ENCODE assay signal across 16 cellular contexts in the genomic region with DNA sequence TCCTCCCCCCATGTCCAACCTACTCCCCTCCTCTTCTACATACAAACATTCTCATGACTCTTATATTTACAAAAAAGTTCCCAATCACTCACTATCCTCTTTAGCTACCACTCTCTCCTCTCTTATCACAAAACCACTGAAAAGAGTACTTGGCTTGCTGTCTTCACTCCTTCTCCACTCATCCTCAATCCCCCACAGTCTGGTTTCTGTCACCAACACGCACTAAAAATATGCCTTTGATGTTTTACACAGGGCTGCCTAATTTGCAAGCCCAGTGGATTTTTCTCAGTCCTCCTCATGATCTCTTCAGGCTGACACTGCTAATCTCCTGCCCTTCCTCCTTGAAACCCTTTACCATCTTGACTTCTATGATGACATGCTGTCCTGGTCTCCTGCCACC.
"Had no signal": no experiment of that assay in that cellular context is flagged by ENCODE, and none has a peak within 500 bp of the region (broad histone marks: within the 10 kb centered on the region; RNA-seq: fewer than 3 reads in every experiment).

No MANE protein-coding gene starts in this region.

- H3K27me3 Mint-ChIP-seq: activated CD4-positive, alpha-beta memory T cell treated with anti-CD3 and anti-CD28 coated beads, Interleukin-2, amount 10 ng/mL, durations not matched to agents 7 days and 5 days had no signal

- H3K4me3 ChIP-seq: neural progenitor cell, pancreas, spleen had no signal

- H2AFZ ChIP-seq: neural progenitor cell had no signal

- H3K36me3 Mint-ChIP-seq: immature natural killer cell; neural progenitor cell; stimulated activated memory B cell treated with anti-CD40 and anti-IgM and Interleukin-4, amounts not matched to agents 10 μg/mL and 1 μg/mL and 100 μg/mL, for 72 hours had no signal

- H3K27me3 ChIP-seq: pancreas, spleen had no signal

- H3K9me3 Mint-ChIP-seq: activated CD4-positive, alpha-beta memory T cell treated with anti-CD3 and anti-CD28 coated beads, Interleukin-2, amount 10 ng/mL, durations not matched to agents 7 days and 5 days; activated T-cell treated with anti-CD3 and anti-CD28 coated beads, Interleukin-2, amount 50 U/mL, for 72 hours; immature natural killer cell; neural progenitor cell; stimulated activated memory B cell treated with anti-CD40 and anti-IgM and Interleukin-4, amounts not matched to agents 10 μg/mL and 1 μg/mL and 100 μg/mL, for 72 hours had no signal

- H3K4me1 ChIP-seq: neural progenitor cell, pancreas had no signal

- H3K4me3 Mint-ChIP-seq: activated CD4-positive, alpha-beta memory T cell treated with anti-CD3 and anti-CD28 coated beads, Interleukin-2, amount 10 ng/mL, durations not matched to agents 7 days and 5 days; activated T-cell treated with anti-CD3 and anti-CD28 coated beads, Interleukin-2, amount 50 U/mL, for 72 hours; immature natural killer cell; neural progenitor cell; stimulated activated memory B cell treated with anti-CD40 and anti-IgM and Interleukin-4, amounts not matched to agents 10 μg/mL and 1 μg/mL and 100 μg/mL, for 72 hours had no signal

- H3K27ac ChIP-seq: epithelial cell of prostate, neural progenitor cell, pancreas, VCaP had no signal

- DNase-seq: activated CD4-positive, alpha-beta memory T cell treated with anti-CD3 and anti-CD28 coated beads, Interleukin-2, amount 10 ng/mL, durations not matched to agents 7 days and 5 days; activated T-cell treated with anti-CD3 and anti-CD28 coated beads, Interleukin-2, amount 50 U/mL, for 72 hours; central memory CD4-positive, alpha-beta T cell; cortex of kidney; effector memory CD4-positive, alpha-beta T cell; immature natural killer cell; left colon; mesendoderm; spleen; stimulated activated CD4-positive, alpha-beta T cell treated with anti-CD3 and anti-CD28 coated beads, Interleukin-1b, Interleukin-23, amount 100 ng/mL, for 48 hours; T-helper 9 cell had no signal

- H3K4me2 ChIP-seq: neural progenitor cell had no signal

- H3K4me1 Mint-ChIP-seq: activated CD4-positive, alpha-beta memory T cell treated with anti-CD3 and anti-CD28 coated beads, Interleukin-2, amount 10 ng/mL, durations not matched to agents 7 days and 5 days; immature natural killer cell; stimulated activated memory B cell treated with anti-CD40 and anti-IgM and Interleukin-4, amounts not matched to agents 10 μg/mL and 1 μg/mL and 100 μg/mL, for 72 hours had no signal

- H3K9ac ChIP-seq: neural progenitor cell had no signal

- H3K27ac Mint-ChIP-seq: activated CD4-positive, alpha-beta memory T cell treated with anti-CD3 and anti-CD28 coated beads, Interleukin-2, amount 10 ng/mL, durations not matched to agents 7 days and 5 days; activated T-cell treated with anti-CD3 and anti-CD28 coated beads, Interleukin-2, amount 50 U/mL, for 72 hours; immature natural killer cell; neural progenitor cell; stimulated activated memory B cell treated with anti-CD40 and anti-IgM and Interleukin-4, amounts not matched to agents 10 μg/mL and 1 μg/mL and 100 μg/mL, for 72 hours had no signal

- ATAC-seq: activated T-cell treated with anti-CD3 and anti-CD28 coated beads, Interleukin-2, amount 50 U/mL, for 72 hours; left colon; pancreas; stimulated activated memory B cell treated with anti-CD40 and anti-IgM and Interleukin-4, amounts not matched to agents 10 μg/mL and 1 μg/mL and 100 μg/mL, for 72 hours had no signal

- H3K9me3 ChIP-seq: pancreas had no signal

- H3K36me3 ChIP-seq: neural progenitor cell had no signal
